In genomic region chr2:73423913-73424312, GRCh38 we compare ENCODE assay signal across 36 cellular contexts.
"Had no signal": no experiment of that assay in that cellular context is flagged by ENCODE, and none has a peak within 500 bp of the region (broad histone marks: within the 10 kb centered on the region; RNA-seq: fewer than 3 reads in every experiment).

No MANE protein-coding gene starts in this region.

- H3K27me3 ChIP-seq: MG63 had no signal

- H3K9me3 ChIP-seq: MG63 had no signal

- H3K4me3 ChIP-seq: MG63 had no signal

- DNase-seq: Karpas-422, Kasumi-1, MG63, MM.1S, MV-4-11, NCI-H1048, NCI-H1092, NCI-H1092 treated with DMSO at 0.1 percent for 48 hours, NCI-H1105, NCI-H1105 treated with DMSO at 0.1 percent for 48 hours, NCI-H1417, NCI-H1417 treated with DMSO at 0.1 percent for 48 hours, NCI-H1436, NCI-H1436 treated with DMSO at 0.1 percent for 48 hours, NCI-H146, NCI-H1694, NCI-H1694 treated with DMSO at 0.1 percent for 48 hours, NCI-H187, NCI-H187 treated with DMSO at 0.1 percent for 48 hours, NCI-H1930, NCI-H2029, NCI-H2029 treated with DMSO at 0.1 percent for 48 hours, NCI-H2081, NCI-H2081 treated with DMSO at 0.1 percent for 48 hours, NCI-H2107, NCI-H2171, NCI-H2171 treated with DMSO at 0.1 percent for 48 hours, NCI-H2227 treated with DMSO at 0.1 percent for 48 hours, NCI-H226, NCI-H345, NCI-H446, NCI-H446 treated with DMSO at 0.1 percent for 48 hours, NCI-H510A, NCI-H510A treated with DMSO at 0.1 percent for 48 hours, NCI-H524, NCI-H524 treated with DMSO at 0.1 percent for 48 hours had no signal
